9 cellular contexts compared by ENCODE assay signal in genomic region chr3:39407773-39408492, GRCh38. TPM values are rescaled to one million over a fixed set of nuclear protein-coding genes. Genes with fewer than 3 reads are reported as not detected.
A peak's percentile ranks its signal among the peaks of the same experiment; 100 is the strongest.
DNase-seq lines count a peak whose midpoint lies in the region; ATAC-seq and TF ChIP-seq lines count a peak whose summit lies in the region.
"Had no signal": no experiment of that assay in that cellular context is flagged by ENCODE, and none has a peak within 500 bp of the region (broad histone marks: within the 10 kb centered on the region; RNA-seq: fewer than 3 reads in every experiment).

No MANE protein-coding gene starts in this region.

- H3K4me1 ChIP-seq in iPS-20b (ENCODE audit: insufficient read depth, low read length) (peaks cover 22% of the 10 kb centered on the region; the same call in 1 of the 2 replicates), suprapubic skin (peaks cover 35% of the 10 kb centered on the region)

- H3K9me3 ChIP-seq in iPS-20b (ENCODE audit: insufficient read depth, low read depth, low read length) (no peaks in the 10 kb centered on the region), suprapubic skin (no peaks in the 10 kb centered on the region)
- H3K9me3 ChIP-seq: neutrophil had no signal

- H3K27ac Mint-ChIP-seq in activated naive CD4-positive, alpha-beta T cell treated with anti-CD3 and anti-CD28 coated beads for 36 hours = peak overlapping the region; percentile 96
- peak overlapping the region; percentile 95 to 98 for H3K27ac Mint-ChIP-seq in activated naive CD4-positive, alpha-beta T cell treated with anti-CD3 and anti-CD28 coated beads, Interleukin-2, amount 50 U/mL, for 72 hours

- CTCF ChIA-PET in activated naive CD4-positive, alpha-beta T cell treated with anti-CD3 and anti-CD28 coated beads for 36 hours (lab: Charles Lee) = interaction anchor here (1.4 to 3.0 kb wide), 3 partner anchors 9 to 116 kb away, joined by 3 to 12 read pairs (median 10); no protein-coding TSS in a partner anchor

- H3K4me3 Mint-ChIP-seq in activated naive CD4-positive, alpha-beta T cell treated with anti-CD3 and anti-CD28 coated beads for 36 hours = peak overlapping the region; percentile 94

- no peaks in the 10 kb centered on the region for H3K9me3 Mint-ChIP-seq in activated naive CD4-positive, alpha-beta T cell treated with anti-CD3 and anti-CD28 coated beads for 36 hours
- no peaks in the 10 kb centered on the region for H3K9me3 Mint-ChIP-seq in activated naive CD4-positive, alpha-beta T cell treated with anti-CD3 and anti-CD28 coated beads, Interleukin-2, amount 50 U/mL, for 72 hours

- no peak for TF ChIP-seq CTCF in suprapubic skin (IDR thresholded peaks at IDR 0.05)

- H3K4me1 Mint-ChIP-seq in activated naive CD4-positive, alpha-beta T cell treated with anti-CD3 and anti-CD28 coated beads for 36 hours (ENCODE audit: low read depth) = peaks cover 38% of the 10 kb centered on the region

- 62% methylated on average over 6 of the region's 6 CpGs for WGBS in suprapubic skin

- DNase-seq in activated naive CD4-positive, alpha-beta T cell treated with anti-CD3 and anti-CD28 coated beads for 36 hours = no peak
- DNase-seq in activated naive CD4-positive, alpha-beta T cell (lab: John Stamatoyannopoulos, UW) = no peak
- no peak for DNase-seq in activated naive CD4-positive, alpha-beta T cell treated with anti-CD3 and anti-CD28 coated beads, Interleukin-2, amount 50 U/mL, for 72 hours (ENCODE audit: low spot score in 2 of 2)
- no peak for DNase-seq in suprapubic skin (ENCODE audit: low spot score in 2 of 2)
- DNase-seq in KG1 (lab: John Stamatoyannopoulos, UW) = no peak
- DNase-seq in NCI-H146 treated with DMSO at 0.1 percent for 48 hours (lab: John Stamatoyannopoulos, UW; ENCODE audit: unreplicated experiment) = no peak
- no peak for DNase-seq in NCI-H187 (lab: John Stamatoyannopoulos, UW)

- peaks cover 60% of the 10 kb centered on the region for H3K36me3 Mint-ChIP-seq in activated naive CD4-positive, alpha-beta T cell treated with anti-CD3 and anti-CD28 coated beads for 36 hours (ENCODE audit: low read depth)
- peaks cover 58 to 61% of the 10 kb centered on the region in 2 donors for H3K36me3 Mint-ChIP-seq in activated naive CD4-positive, alpha-beta T cell treated with anti-CD3 and anti-CD28 coated beads, Interleukin-2, amount 50 U/mL, for 72 hours

- intact Hi-C loops in activated naive CD4-positive, alpha-beta T cell treated with anti-CD3 and anti-CD28 coated beads for 36 hours (cut with micrococcal nuclease) = loop anchor here (2.0 to 5.0 kb wide), 3 partner anchors 231 to 1791 kb away; partner anchors contain the start of gene CTNNB1

- no peaks in the 10 kb centered on the region for H3K27me3 Mint-ChIP-seq in activated naive CD4-positive, alpha-beta T cell treated with anti-CD3 and anti-CD28 coated beads for 36 hours (ENCODE audit: low read depth)

- H3K4me3 ChIP-seq in iPS-20b (ENCODE audit: low read length) (peak overlapping the region; percentile 99), suprapubic skin (peak overlapping the region; percentile 86)

- H3K27me3 ChIP-seq in iPS-20b (ENCODE audit: insufficient read depth, low read length) (no peaks in the 10 kb centered on the region), suprapubic skin (no peaks in the 10 kb centered on the region)
- H3K27me3 ChIP-seq: neutrophil had no signal

- peak overlapping the region; percentile 97 for H3K9ac ChIP-seq in iPS-20b (ENCODE audit: low read depth, low read length)

- no peak for TF ChIP-seq EP300 in suprapubic skin (IDR thresholded peaks at IDR 0.05)

- H3K27ac ChIP-seq in iPS-20b (ENCODE audit: low read length) = peak overlapping the region; percentile 88
- H3K27ac ChIP-seq in suprapubic skin = no peak overlapping the region

- no peak for TF ChIP-seq POLR2A in suprapubic skin (IDR thresholded peaks at IDR 0.05)

- ATAC-seq in activated naive CD4-positive, alpha-beta T cell treated with anti-CD3 and anti-CD28 coated beads, Interleukin-2, amount 50 U/mL, for 72 hours = no peak

- H3K36me3 ChIP-seq in iPS-20b (ENCODE audit: insufficient read depth, low read depth, low read length) = peaks cover 63% of the 10 kb centered on the region
- H3K36me3 ChIP-seq in suprapubic skin = peaks cover 42% of the 10 kb centered on the region

RNA-seq across cellular contexts. Expression of gene RPSA, which starts 1.4 kb away (rescaled TPM):
- total RNA-seq in activated naive CD4-positive, alpha-beta T cell treated with anti-CD3 and anti-CD28 coated beads for 36 hours = 1,000 to 10,000 TPM; 3,309 to 3,414 TPM
- 1,000 to 10,000 TPM; 2,574 to 3,520 TPM for total RNA-seq in activated naive CD4-positive, alpha-beta T cell treated with anti-CD3 and anti-CD28 coated beads, Interleukin-2, amount 50 U/mL, for 72 hours
- 1,000 to 10,000 TPM in 3 of 4 donors, 100 to 1,000 TPM in 1; 758 to 1,526 (median 1,196) TPM for total RNA-seq in suprapubic skin

RNA-seq across cellular contexts. Expression of gene SLC25A38, which starts 24.8 kb away (rescaled TPM):
- 10 to 100 TPM; 20.9 to 21.0 TPM for total RNA-seq in activated naive CD4-positive, alpha-beta T cell treated with anti-CD3 and anti-CD28 coated beads for 36 hours
- 10 to 100 TPM; 21.2 to 25.3 TPM for total RNA-seq in activated naive CD4-positive, alpha-beta T cell treated with anti-CD3 and anti-CD28 coated beads, Interleukin-2, amount 50 U/mL, for 72 hours
- total RNA-seq in suprapubic skin = 10 to 100 TPM; 14.8 to 19.6 (median 15.7) TPM

RNA-seq across cellular contexts. Expression of gene MOBP, which starts 59.5 kb away (rescaled TPM):
- not detected for total RNA-seq in activated naive CD4-positive, alpha-beta T cell treated with anti-CD3 and anti-CD28 coated beads for 36 hours
- not detected for total RNA-seq in activated naive CD4-positive, alpha-beta T cell treated with anti-CD3 and anti-CD28 coated beads, Interleukin-2, amount 50 U/mL, for 72 hours
- total RNA-seq in suprapubic skin = not detected
